ENCODE assay signal across 32 cellular contexts in genomic region chr16:70765491-70765890, GRCh38.
"Had no signal": no experiment of that assay in that cellular context is flagged by ENCODE, and none has a peak within 500 bp of the region (broad histone marks: within the 10 kb centered on the region; RNA-seq: fewer than 3 reads in every experiment).

No MANE protein-coding gene starts in this region.

- DNase-seq: activated B cell treated with CpG ODN at 0.5 μM for 24 hours; activated CD4-positive, alpha-beta memory T cell treated with anti-CD3 and anti-CD28 coated beads for 36 hours; activated CD4-positive, alpha-beta T cell treated with anti-CD3 and anti-CD28 coated beads for 1 hour; activated CD4-positive, alpha-beta T cell treated with anti-CD3 and anti-CD28 coated beads, Interleukin-2, amount 10 ng/mL, durations not matched to agents 24 days and 14 days; activated CD8-positive, alpha-beta memory T cell treated with anti-CD3 and anti-CD28 coated beads for 24 hours; activated effector memory CD4-positive, alpha-beta T cell treated with anti-CD3 and anti-CD28 coated beads, Interleukin-2, amount 50 U/mL, for 16 hours; activated naive CD4-positive, alpha-beta T cell treated with Interleukin-2 at 50 U/mL for 16 hours; activated naive CD8-positive, alpha-beta T cell treated with anti-CD3 and anti-CD28 coated beads, Interleukin-2, amount 10 ng/mL, durations not matched to agents 7 days and 5 days; activated T-cell treated with anti-CD3 and anti-CD28 coated beads, Interleukin-2, amount 50 U/mL, for 4 hours; aorta; central memory CD4-positive, alpha-beta T cell; MG63; MV-4-11; NCI-H1092 treated with DMSO at 0.1 percent for 48 hours; NCI-H1417 treated with DMSO at 0.1 percent for 48 hours; NCI-H1694; NCI-H2029; NCI-H2107; NCI-H2171 treated with DMSO at 0.1 percent for 48 hours; NCI-H345; NCI-H510A; NCI-H526 treated with DMSO at 0.1 percent for 48 hours; NCI-H82; OCI-M1; RPMI8226; SHP77; T-helper 9 cell had no signal

- H3K9me3 Mint-ChIP-seq: activated B cell treated with CpG ODN at 0.5 μM for 24 hours; activated CD4-positive, alpha-beta memory T cell treated with anti-CD3 and anti-CD28 coated beads for 36 hours; activated CD4-positive, alpha-beta T cell treated with anti-CD3 and anti-CD28 coated beads, Interleukin-2, amount 10 ng/mL, durations not matched to agents 24 days and 14 days; activated naive CD8-positive, alpha-beta T cell treated with anti-CD3 and anti-CD28 coated beads, Interleukin-2, amount 10 ng/mL, durations not matched to agents 7 days and 5 days; activated T-cell treated with anti-CD3 and anti-CD28 coated beads, Interleukin-2, amount 50 U/mL, for 4 hours; T-helper 1 cell treated with Interleukin-12 subunit alpha and Interleukin-12 subunit beta and Interleukin-4 antibody, amounts not matched to agents 30 μg/mL and 1 μg/mL, for 36 hours had no signal

- H3K4me1 Mint-ChIP-seq: activated B cell treated with CpG ODN at 0.5 μM for 24 hours; activated CD4-positive, alpha-beta T cell treated with anti-CD3 and anti-CD28 coated beads, Interleukin-2, amount 10 ng/mL, durations not matched to agents 24 days and 14 days; activated naive CD8-positive, alpha-beta T cell treated with anti-CD3 and anti-CD28 coated beads, Interleukin-2, amount 10 ng/mL, durations not matched to agents 7 days and 5 days had no signal

- H3K36me3 ChIP-seq: breast epithelium, MG63 had no signal

- H3K4me3 Mint-ChIP-seq: activated B cell treated with CpG ODN at 0.5 μM for 24 hours; activated CD4-positive, alpha-beta memory T cell treated with anti-CD3 and anti-CD28 coated beads for 36 hours; activated CD4-positive, alpha-beta T cell treated with anti-CD3 and anti-CD28 coated beads, Interleukin-2, amount 10 ng/mL, durations not matched to agents 24 days and 14 days; activated naive CD8-positive, alpha-beta T cell treated with anti-CD3 and anti-CD28 coated beads, Interleukin-2, amount 10 ng/mL, durations not matched to agents 7 days and 5 days; activated T-cell treated with anti-CD3 and anti-CD28 coated beads, Interleukin-2, amount 50 U/mL, for 4 hours; T-helper 1 cell treated with Interleukin-12 subunit alpha and Interleukin-12 subunit beta and Interleukin-4 antibody, amounts not matched to agents 30 μg/mL and 1 μg/mL, for 36 hours had no signal

- H3K27ac ChIP-seq: breast epithelium, SJSA1 had no signal

- ATAC-seq: activated T-cell treated with anti-CD3 and anti-CD28 coated beads, Interleukin-2, amount 50 U/mL, for 4 hours; Panc1; SK-N-SH treated with all-trans-retinoic acid at 6 μM for 48 hours had no signal

- H3K27ac Mint-ChIP-seq: activated B cell treated with CpG ODN at 0.5 μM for 24 hours; activated CD4-positive, alpha-beta memory T cell treated with anti-CD3 and anti-CD28 coated beads for 36 hours; activated CD4-positive, alpha-beta T cell treated with anti-CD3 and anti-CD28 coated beads, Interleukin-2, amount 10 ng/mL, durations not matched to agents 24 days and 14 days; activated naive CD8-positive, alpha-beta T cell treated with anti-CD3 and anti-CD28 coated beads, Interleukin-2, amount 10 ng/mL, durations not matched to agents 7 days and 5 days; T-helper 1 cell treated with Interleukin-12 subunit alpha and Interleukin-12 subunit beta and Interleukin-4 antibody, amounts not matched to agents 30 μg/mL and 1 μg/mL, for 36 hours had no signal

- H3K27me3 ChIP-seq: breast epithelium, MG63, SJSA1 had no signal

- H3K4me3 ChIP-seq: breast epithelium, MG63, SJSA1 had no signal

- H3K4me1 ChIP-seq: breast epithelium had no signal

- H3K9me3 ChIP-seq: breast epithelium, MG63, SJSA1 had no signal

- H3K27me3 Mint-ChIP-seq: activated B cell treated with CpG ODN at 0.5 μM for 24 hours; activated CD4-positive, alpha-beta memory T cell treated with anti-CD3 and anti-CD28 coated beads for 36 hours; activated CD4-positive, alpha-beta T cell treated with anti-CD3 and anti-CD28 coated beads, Interleukin-2, amount 10 ng/mL, durations not matched to agents 24 days and 14 days; activated naive CD8-positive, alpha-beta T cell treated with anti-CD3 and anti-CD28 coated beads, Interleukin-2, amount 10 ng/mL, durations not matched to agents 7 days and 5 days had no signal
